In the genomic region with DNA sequence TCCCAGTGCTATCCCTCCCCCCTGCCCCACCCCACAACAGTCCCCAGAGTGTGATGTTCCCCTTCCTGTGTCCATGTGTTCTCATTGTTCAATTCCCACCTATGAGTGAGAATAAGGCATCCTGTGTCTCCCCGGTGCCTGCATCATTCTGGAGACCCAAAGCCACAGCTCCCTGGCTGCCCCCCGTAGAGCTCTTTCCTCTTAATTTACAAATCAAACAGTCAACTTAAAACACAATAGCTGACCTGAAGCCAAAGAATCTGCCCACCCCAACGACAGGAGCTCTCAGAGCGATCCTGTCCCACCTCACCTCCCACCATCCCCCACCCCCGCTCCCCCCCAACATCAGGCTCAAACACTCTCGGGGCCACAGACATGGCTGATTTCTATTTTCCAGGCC, we compare ENCODE assay signal across 14 cellular contexts.
DNase-seq lines count a peak whose midpoint lies in the region; ATAC-seq and TF ChIP-seq lines count a peak whose summit lies in the region.
"Had no signal": no experiment of that assay in that cellular context is flagged by ENCODE, and none has a peak within 500 bp of the region (broad histone marks: within the 10 kb centered on the region; RNA-seq: fewer than 3 reads in every experiment).

No MANE protein-coding gene starts in this region.

- intact Hi-C loops in natural killer cell (cut with micrococcal nuclease), result no loop called here

- H3K27ac Mint-ChIP-seq in osteocyte (ENCODE audit: unreplicated experiment) (no peak overlapping the region), natural killer cell (no peak overlapping the region)
- H3K27ac Mint-ChIP-seq: CD4-positive, alpha-beta memory T cell had no signal

- peaks cover 13% of the 10 kb centered on the region for H3K4me1 ChIP-seq in iPS-15b (ENCODE audit: control insufficient read depth, insufficient read depth, low read length)
- H3K4me1 ChIP-seq: BE2C, HAP-1 had no signal

- H3K9me3 Mint-ChIP-seq in osteocyte (ENCODE audit: unreplicated experiment) (no peaks in the 10 kb centered on the region), natural killer cell (no peaks in the 10 kb centered on the region)
- H3K9me3 Mint-ChIP-seq: CD4-positive, alpha-beta memory T cell had no signal

- H3K36me3 ChIP-seq in H7 (replicated peaks; ENCODE audit: control insufficient read depth, insufficient read depth, low read length), result no peaks in the 10 kb centered on the region
- H3K36me3 ChIP-seq in iPS-15b (ENCODE audit: control insufficient read depth, insufficient read depth, low read length), result no peaks in the 10 kb centered on the region
- H3K36me3 ChIP-seq: BE2C, HAP-1 had no signal

- DNase-seq in H7 (peak; percentile 84), NCI-H69 (lab: John Stamatoyannopoulos, UW) (peak; percentile 76), osteocyte (ENCODE audit: extremely low spot score, unreplicated experiment) (peak; percentile 25), natural killer cell (no peak), HuH-7 (ENCODE audit: low spot score) (no peak)
- DNase-seq in stimulated activated CD4-positive, alpha-beta T cell treated with anti-CD3 and anti-CD28 coated beads, Interleukin-4, amount 100 ng/mL, for 1 hour, result no peak
- DNase-seq: BE2C; CD4-positive, alpha-beta memory T cell; DND-41; NCI-H1417; NCI-H2081 treated with DMSO at 0.1 percent for 48 hours; NCI-H526 had no signal

- H3K9me3 ChIP-seq in iPS-15b (ENCODE audit: control insufficient read depth, insufficient read depth, low read length), result no peaks in the 10 kb centered on the region
- H3K9me3 ChIP-seq: BE2C, HAP-1 had no signal

- H3K4me3 ChIP-seq in H7 (ENCODE audit: insufficient read depth, low read depth, low read length) (peak overlapping the region; percentile 22; the same call in 1 of the 2 replicates), iPS-15b (ENCODE audit: low read depth, low read length) (peak overlapping the region; percentile 35)
- H3K4me3 ChIP-seq: HAP-1 had no signal

- peaks cover 9% of the 10 kb centered on the region for H3K27me3 ChIP-seq in H7 (ENCODE audit: control insufficient read depth, insufficient read depth, low read length)
- peaks cover 18% of the 10 kb centered on the region for H3K27me3 ChIP-seq in iPS-15b (ENCODE audit: control insufficient read depth, insufficient read depth, low read length)
- H3K27me3 ChIP-seq: BE2C had no signal

- H3K4me3 Mint-ChIP-seq in osteocyte (ENCODE audit: unreplicated experiment), result no peak overlapping the region
- H3K4me3 Mint-ChIP-seq in natural killer cell, result no peak overlapping the region
- H3K4me3 Mint-ChIP-seq: CD4-positive, alpha-beta memory T cell had no signal

- no peaks in the 10 kb centered on the region for H3K4me1 Mint-ChIP-seq in osteocyte (ENCODE audit: unreplicated experiment)
- H3K4me1 Mint-ChIP-seq in natural killer cell, result no peaks in the 10 kb centered on the region

- H3K9ac ChIP-seq in iPS-15b (ENCODE audit: low read depth, low read length), result no peak overlapping the region

- no peak for TF ChIP-seq CTCF in osteocyte (IDR thresholded peaks at IDR 0.05)
- TF ChIP-seq CTCF in natural killer cell (IDR thresholded peaks at IDR 0.05), result no peak

- ATAC-seq in natural killer cell, result no peak

- H3K36me3 Mint-ChIP-seq in osteocyte (ENCODE audit: unreplicated experiment) (no peaks in the 10 kb centered on the region), natural killer cell (no peaks in the 10 kb centered on the region)
- H3K36me3 Mint-ChIP-seq: CD4-positive, alpha-beta memory T cell had no signal

- peaks cover 11% of the 10 kb centered on the region for H3K27me3 Mint-ChIP-seq in osteocyte (ENCODE audit: unreplicated experiment)
- H3K27me3 Mint-ChIP-seq in natural killer cell (ENCODE audit: low read depth in 2 of 2), result peaks cover 15 to 42% of the 10 kb centered on the region in 2 donors

Comparison
In these comparisons a context has a peak if more than half of its experiments do, and no peak if none do; other contexts are left out.
1. DNase-seq: peak in H7 (single experiment), NCI-H69 (single experiment) and osteocyte (single experiment); none in stimulated activated CD4-positive, alpha-beta T cell treated with anti-CD3 and anti-CD28 coated beads, Interleukin-4, amount 100 ng/mL, for 1 hour (single experiment), natural killer cell (single experiment) and HuH-7 (single experiment).